ENCODE assay signal across 32 cellular contexts in genomic region chr16:84690088-84690819, GRCh38.
"Had no signal": no experiment of that assay in that cellular context is flagged by ENCODE, and none has a peak within 500 bp of the region (broad histone marks: within the 10 kb centered on the region; RNA-seq: fewer than 3 reads in every experiment).

No MANE protein-coding gene starts in this region.

- H3K36me3 ChIP-seq: adrenal gland, ascending aorta, brain microvascular endothelial cell, gastroesophageal sphincter, thoracic aorta, WERI-Rb-1 had no signal

- H3K79me2 ChIP-seq: parathyroid adenoma had no signal

- ATAC-seq: activated T-cell treated with anti-CD3 and anti-CD28 coated beads, Interleukin-2, amount 50 U/mL, for 4 hours; activated T-helper 17 cell treated with anti-CD3 and anti-CD28 coated beads, Interleukin-2, amount 50 U/mL, for 72 hours; gastroesophageal sphincter; left cardiac atrium; left ventricle myocardium superior; psoas muscle; stimulated activated naive CD8-positive, alpha-beta T cell treated with anti-CD3 and anti-CD28 coated beads, Interleukin-15, Interleukin-2, amounts not matched to agents 100 U/mL and 50 U/mL, for 24 hours; T-helper 17 cell had no signal

- H3K4me3 Mint-ChIP-seq: activated CD4-positive, alpha-beta memory T cell treated with anti-CD3 and anti-CD28 coated beads, Interleukin-2, amount 10 ng/mL, durations not matched to agents 7 days and 5 days; activated CD4-positive, alpha-beta T cell treated with anti-CD3 and anti-CD28 coated beads, Interleukin-2, amount 10 ng/mL, durations not matched to agents 24 days and 14 days; activated naive CD8-positive, alpha-beta T cell treated with anti-CD3 and anti-CD28 coated beads for 36 hours; activated T-cell treated with anti-CD3 and anti-CD28 coated beads, Interleukin-2, amount 50 U/mL, for 4 hours; activated T-helper 17 cell treated with anti-CD3 and anti-CD28 coated beads, Interleukin-2, amount 50 U/mL, for 72 hours; mesothelial cell of epicardium; naive B cell; nephron progenitor cell; T-helper 17 cell had no signal

- H3K9ac ChIP-seq: parathyroid adenoma had no signal

- H3K36me3 Mint-ChIP-seq: activated naive CD8-positive, alpha-beta T cell treated with anti-CD3 and anti-CD28 coated beads for 36 hours; mesothelial cell of epicardium; naive B cell had no signal

- H3K9me3 ChIP-seq: adrenal gland, ascending aorta, gastroesophageal sphincter, psoas muscle, thoracic aorta had no signal

- FAIRE-seq: keratinocyte, urothelium cell line had no signal

- H3K9me3 Mint-ChIP-seq: activated CD4-positive, alpha-beta memory T cell treated with anti-CD3 and anti-CD28 coated beads, Interleukin-2, amount 10 ng/mL, durations not matched to agents 7 days and 5 days; activated CD4-positive, alpha-beta T cell treated with anti-CD3 and anti-CD28 coated beads, Interleukin-2, amount 10 ng/mL, durations not matched to agents 24 days and 14 days; activated T-cell treated with anti-CD3 and anti-CD28 coated beads, Interleukin-2, amount 50 U/mL, for 4 hours; activated T-helper 17 cell treated with anti-CD3 and anti-CD28 coated beads, Interleukin-2, amount 50 U/mL, for 72 hours had no signal

- H2AFZ ChIP-seq: parathyroid adenoma had no signal

- DNase-seq: activated CD4-positive, alpha-beta memory T cell treated with anti-CD3 and anti-CD28 coated beads, Interleukin-2, amount 10 ng/mL, durations not matched to agents 7 days and 5 days; activated CD4-positive, alpha-beta T cell treated with anti-CD3 and anti-CD28 coated beads, Interleukin-2, amount 10 ng/mL, durations not matched to agents 24 days and 14 days; activated CD4-positive, CD25-positive, alpha-beta regulatory T cell treated with anti-CD3 and anti-CD28 coated beads, Interleukin-2, amount 50 U/mL, for 72 hours; activated naive CD4-positive, alpha-beta T cell; activated naive CD8-positive, alpha-beta T cell treated with anti-CD3 and anti-CD28 coated beads for 36 hours; activated T-cell treated with anti-CD3 and anti-CD28 coated beads, Interleukin-2, amount 50 U/mL, for 4 hours; brain microvascular endothelial cell; dorsolateral prefrontal cortex; effector memory CD4-positive, alpha-beta T cell; hippocampal formation; left cardiac atrium; left ventricle myocardium superior; naive B cell; nephron progenitor cell; psoas muscle; stimulated activated CD4-positive, alpha-beta T cell treated with anti-CD3 and anti-CD28 coated beads, Interleukin-12 subunit alpha, Interleukin-12 subunit beta, amount 100 ng/mL, for 4 hours; stimulated activated CD4-positive, alpha-beta T cell treated with anti-CD3 and anti-CD28 coated beads, Interleukin-4, amount 100 ng/mL, for 1 hour; stimulated activated naive CD8-positive, alpha-beta T cell treated with anti-CD3 and anti-CD28 coated beads, Interleukin-15, Interleukin-2, amounts not matched to agents 100 U/mL and 50 U/mL, for 24 hours; T-helper 17 cell; T1000; trophoblast cell; WERI-Rb-1 had no signal

- H3K27ac Mint-ChIP-seq: activated CD4-positive, alpha-beta memory T cell treated with anti-CD3 and anti-CD28 coated beads, Interleukin-2, amount 10 ng/mL, durations not matched to agents 7 days and 5 days; activated CD4-positive, alpha-beta T cell treated with anti-CD3 and anti-CD28 coated beads, Interleukin-2, amount 10 ng/mL, durations not matched to agents 24 days and 14 days; activated naive CD8-positive, alpha-beta T cell treated with anti-CD3 and anti-CD28 coated beads for 36 hours; activated T-helper 17 cell treated with anti-CD3 and anti-CD28 coated beads, Interleukin-2, amount 50 U/mL, for 72 hours; nephron progenitor cell; T-helper 17 cell had no signal

- H3K4me1 ChIP-seq: adrenal gland, ascending aorta, gastroesophageal sphincter, psoas muscle had no signal

- H3K27ac ChIP-seq: adrenal gland, ascending aorta, coronary artery, dorsolateral prefrontal cortex, gastroesophageal sphincter, parathyroid adenoma, psoas muscle, thoracic aorta, WERI-Rb-1 had no signal

- H3K27me3 Mint-ChIP-seq: activated naive CD8-positive, alpha-beta T cell treated with anti-CD3 and anti-CD28 coated beads for 36 hours; activated T-helper 17 cell treated with anti-CD3 and anti-CD28 coated beads, Interleukin-2, amount 50 U/mL, for 72 hours; naive B cell had no signal

- H3K4me3 ChIP-seq: adrenal gland, ascending aorta, coronary artery, dorsolateral prefrontal cortex, gastroesophageal sphincter, psoas muscle, thoracic aorta had no signal

- H3K27me3 ChIP-seq: adrenal gland, ascending aorta, brain microvascular endothelial cell, dorsolateral prefrontal cortex had no signal
